14 cellular contexts compared by ENCODE assay signal in the genomic region with DNA sequence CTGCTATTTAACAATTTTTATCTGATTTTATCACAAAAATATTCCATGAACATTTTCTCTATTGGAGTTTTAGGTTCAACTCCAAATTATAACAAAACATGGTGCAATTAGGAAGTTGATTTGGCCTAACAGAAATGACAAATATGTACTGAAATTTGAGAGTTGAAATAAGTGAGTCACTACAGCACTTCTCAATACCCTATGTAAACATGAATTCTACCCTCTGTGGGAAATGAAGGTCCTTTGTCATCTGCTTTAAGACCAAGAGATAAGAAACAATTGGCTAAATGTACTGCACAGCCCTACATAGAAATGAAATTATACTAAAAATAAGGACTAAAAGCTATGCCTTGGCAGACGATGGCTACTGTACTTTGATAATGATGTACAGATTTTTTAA.
DNase-seq lines count a peak whose midpoint lies in the region; ATAC-seq, FAIRE-seq and TF ChIP-seq lines count a peak whose summit lies in the region.
"Had no signal": no experiment of that assay in that cellular context is flagged by ENCODE, and none has a peak within 500 bp of the region (broad histone marks: within the 10 kb centered on the region; RNA-seq: fewer than 3 reads in every experiment).

No MANE protein-coding gene starts in this region.

- no peak overlapping the region for H3K4me3 Mint-ChIP-seq in astrocyte (ENCODE audit: unreplicated experiment)
- no peak overlapping the region for H3K4me3 Mint-ChIP-seq in activated T-helper 1 cell treated with anti-CD3 and anti-CD28 coated beads, Interleukin-12 subunit alpha, Interleukin-12 subunit beta, Interleukin-2, Interleukin-4 antibody, amounts not matched to agents 30 ng/mL and 10 ng/mL and 1 ng/mL, durations not matched to agents 14 hours and 24 hours and 36 hours
- H3K4me3 Mint-ChIP-seq: activated naive CD8-positive, alpha-beta T cell treated with anti-CD3 and anti-CD28 coated beads, Interleukin-2, amount 50 U/mL, for 24 hours; CD4-positive, alpha-beta memory T cell; endodermal cell; neural progenitor cell had no signal

- ATAC-seq in IMR-90 (ENCODE audit: low read depth) (peak; percentile 60), GM18867 (IDR thresholded peaks at IDR 0.05; ENCODE audit: unreplicated experiment) (no peak)
- ATAC-seq: activated naive CD8-positive, alpha-beta T cell treated with anti-CD3 and anti-CD28 coated beads, Interleukin-2, amount 50 U/mL, for 24 hours had no signal

- CTCF ChIA-PET in IMR-90 (lab: Yijun Ruan, JAX) = interaction anchor here (0.7 to 1.8 kb wide), 4 partner anchors 17 to 505 kb away, joined by 3 to 6 read pairs (median 4); no protein-coding TSS in a partner anchor

- H4K20me1 ChIP-seq in IMR-90 (ENCODE audit: insufficient read depth, low read length) (no peaks in the 10 kb centered on the region), astrocyte (ENCODE audit: insufficient read depth, low read length) (no peaks in the 10 kb centered on the region)

- peak overlapping the region; percentile 29 to 34; a peak in 3 of 4 replicates for H4K8ac ChIP-seq in IMR-90 (ENCODE audit: low read depth in 2 of 2, low read length in 2 of 2)

- H3K27me3 ChIP-seq in IMR-90 (ENCODE audit: control insufficient read depth, insufficient read depth, low read length) = no peaks in the 10 kb centered on the region
- no peaks in the 10 kb centered on the region for H3K27me3 ChIP-seq in astrocyte (ENCODE audit: insufficient read depth, low read length)
- H3K27me3 ChIP-seq: neural progenitor cell had no signal

- no TSS peak for BruUV-seq in IMR-90 (replicated peaks; lab: Mats Ljungman, UMichigan)

- H2AK5ac ChIP-seq in IMR-90 (ENCODE audit: low read depth, low read length) = no peak overlapping the region

- no peak overlapping the region for H3K4me3 ChIP-seq in IMR-90 (ENCODE audit: insufficient read depth, low read depth, low read length)
- H3K4me3 ChIP-seq in astrocyte (ENCODE audit: insufficient read depth, low read depth, low read length) = peak overlapping the region; percentile 13
- H3K4me3 ChIP-seq: neural progenitor cell had no signal

- peak overlapping the region; percentile 33; the same call in 1 of the 2 replicates for H3K4ac ChIP-seq in IMR-90 (ENCODE audit: low read depth, low read length)

- peaks cover 2% of the 10 kb centered on the region for H3K36me3 Mint-ChIP-seq in astrocyte (ENCODE audit: low read depth, unreplicated experiment)
- no peaks in the 10 kb centered on the region for H3K36me3 Mint-ChIP-seq in activated T-helper 1 cell treated with anti-CD3 and anti-CD28 coated beads, Interleukin-12 subunit alpha, Interleukin-12 subunit beta, Interleukin-2, Interleukin-4 antibody, amounts not matched to agents 30 ng/mL and 10 ng/mL and 1 ng/mL, durations not matched to agents 14 hours and 24 hours and 36 hours (ENCODE audit: low read depth)
- H3K36me3 Mint-ChIP-seq: CD4-positive, alpha-beta memory T cell; neural progenitor cell had no signal

- H3K27ac ChIP-seq in IMR-90 (ENCODE audit: insufficient read depth, low read length) (peak overlapping the region; percentile 64; the same call in 1 of the 2 replicates), astrocyte (ENCODE audit: low read depth, low read length) (peak overlapping the region; percentile 56)
- H3K27ac ChIP-seq: neural progenitor cell had no signal

- no peaks in the 10 kb centered on the region for H3K9me3 ChIP-seq in IMR-90 (ENCODE audit: control insufficient read depth, insufficient read depth, low read length)
- H3K9me3 ChIP-seq in astrocyte (ENCODE audit: insufficient read depth, low read depth, low read length) = no peaks in the 10 kb centered on the region

- peaks cover 3% of the 10 kb centered on the region for H3K79me2 ChIP-seq in astrocyte (ENCODE audit: insufficient read depth, low read length)

- H3K36me3 ChIP-seq in IMR-90 (ENCODE audit: control insufficient read depth, insufficient read depth, low read length) (no peaks in the 10 kb centered on the region), astrocyte (ENCODE audit: insufficient read depth, low read length) (no peaks in the 10 kb centered on the region)
- H3K36me3 ChIP-seq: neural progenitor cell had no signal

- in situ Hi-C loops in IMR-90 (cut with MboI; ENCODE audit: low sequenced_read_pairs) = loop anchor here (25.0 kb wide), 1 partner anchor 506 kb away; no protein-coding TSS in a partner anchor

- no peak overlapping the region for H3K56ac ChIP-seq in IMR-90 (ENCODE audit: extremely low read depth, insufficient read depth, low read length)

- H3K4me2 ChIP-seq in IMR-90 (ENCODE audit: low read depth, low read length) (peak overlapping the region; percentile 74; the same call in 1 of the 2 replicates), astrocyte (ENCODE audit: low read length) (peak overlapping the region; percentile 61)
- H3K4me2 ChIP-seq: neural progenitor cell had no signal

- H2BK5ac ChIP-seq in IMR-90 (ENCODE audit: low read depth, low read length, poor library complexity, severe bottlenecking) = peak overlapping the region; percentile 89

- peaks cover 21 to 54% of the 10 kb centered on the region in 2 experiments for H3K79me1 ChIP-seq in IMR-90 (ENCODE audit: low read depth in 1 of 2, low read length in 2 of 2)

- no peak overlapping the region for H3K9ac ChIP-seq in IMR-90 (ENCODE audit: low read depth, low read length)
- H3K9ac ChIP-seq in astrocyte (ENCODE audit: low read length) = peak overlapping the region; percentile 36
- H3K9ac ChIP-seq: neural progenitor cell had no signal

- peaks cover 44% of the 10 kb centered on the region for H3K4me1 Mint-ChIP-seq in astrocyte (ENCODE audit: low read depth, unreplicated experiment)
- H3K4me1 Mint-ChIP-seq in activated T-helper 1 cell treated with anti-CD3 and anti-CD28 coated beads, Interleukin-12 subunit alpha, Interleukin-12 subunit beta, Interleukin-2, Interleukin-4 antibody, amounts not matched to agents 30 ng/mL and 10 ng/mL and 1 ng/mL, durations not matched to agents 14 hours and 24 hours and 36 hours (ENCODE audit: low read depth) = peaks cover 5% of the 10 kb centered on the region
- H3K4me1 Mint-ChIP-seq: activated naive CD8-positive, alpha-beta T cell treated with anti-CD3 and anti-CD28 coated beads, Interleukin-2, amount 50 U/mL, for 24 hours; CD4-positive, alpha-beta memory T cell had no signal

- peak overlapping the region; percentile 64 for H2BK120ac ChIP-seq in IMR-90 (ENCODE audit: low read depth, low read length)

- H2BK20ac ChIP-seq in IMR-90 (ENCODE audit: low read depth, low read length) = peak overlapping the region; percentile 79

- H3K18ac ChIP-seq in IMR-90 (ENCODE audit: low read depth, low read length) = peak overlapping the region; percentile 94; the same call in 1 of the 2 replicates

- TF ChIP-seq POLR2A in IMR-90 (IDR thresholded peaks at IDR 0.05; ENCODE audit: low read depth, low read length) = no peak

- WGBS in IMR-90 (ENCODE audit: extremely low coverage in 2 of 2, insufficient read length in 1 of 2), 2 experiments = no CpG with 5 or more reads among the region's 1 CpG

- no peak overlapping the region for H2BK15ac ChIP-seq in IMR-90 (ENCODE audit: low read depth, low read length)

- FAIRE-seq in astrocyte (lab: Jason Lieb, UNC) = no peak

- H4K91ac ChIP-seq in IMR-90 (ENCODE audit: insufficient read depth, low read depth, low read length) = peak overlapping the region; percentile 60; the same call in 1 of the 2 replicates

- H2AFZ ChIP-seq in IMR-90 (replicated peaks; ENCODE audit: low read length, poor library complexity) (no peak overlapping the region), astrocyte (ENCODE audit: low read depth, low read length) (no peak overlapping the region)
- H2AFZ ChIP-seq: neural progenitor cell had no signal

- no peak for TF ChIP-seq RAD21 in IMR-90 (IDR thresholded peaks at IDR 0.05; ENCODE audit: low read length)

- H3K9me3 Mint-ChIP-seq in astrocyte (ENCODE audit: unreplicated experiment) = no peaks in the 10 kb centered on the region
- no peaks in the 10 kb centered on the region for H3K9me3 Mint-ChIP-seq in activated T-helper 1 cell treated with anti-CD3 and anti-CD28 coated beads, Interleukin-12 subunit alpha, Interleukin-12 subunit beta, Interleukin-2, Interleukin-4 antibody, amounts not matched to agents 30 ng/mL and 10 ng/mL and 1 ng/mL, durations not matched to agents 14 hours and 24 hours and 36 hours
- H3K9me3 Mint-ChIP-seq: activated naive CD8-positive, alpha-beta T cell treated with anti-CD3 and anti-CD28 coated beads, Interleukin-2, amount 50 U/mL, for 24 hours; CD4-positive, alpha-beta memory T cell; endodermal cell; neural progenitor cell had no signal

- no peaks in the 10 kb centered on the region for H3K27me3 Mint-ChIP-seq in astrocyte (ENCODE audit: low read depth, unreplicated experiment)
- H3K27me3 Mint-ChIP-seq in activated T-helper 1 cell treated with anti-CD3 and anti-CD28 coated beads, Interleukin-12 subunit alpha, Interleukin-12 subunit beta, Interleukin-2, Interleukin-4 antibody, amounts not matched to agents 30 ng/mL and 10 ng/mL and 1 ng/mL, durations not matched to agents 14 hours and 24 hours and 36 hours (ENCODE audit: insufficient read depth) = peaks cover 14% of the 10 kb centered on the region

- H2AK9ac ChIP-seq in IMR-90 (replicated peaks; ENCODE audit: low read depth, low read length, poor library complexity) = no peak overlapping the region

- H3K23ac ChIP-seq in IMR-90 (ENCODE audit: low read depth, low read length) = peak overlapping the region; percentile 44; the same call in 1 of the 2 replicates

- TF ChIP-seq CTCF in IMR-90 (conservative IDR thresholded peaks at IDR 0.05; ENCODE audit: low read depth, low read length) (no peak), astrocyte (IDR thresholded peaks at IDR 0.05; ENCODE audit: insufficient read depth, low read depth, low read length) (no peak)

- H3K4me1 ChIP-seq in IMR-90 (ENCODE audit: control insufficient read depth, insufficient read depth, low read length) = peaks cover 25% of the 10 kb centered on the region
- peaks cover 29% of the 10 kb centered on the region for H3K4me1 ChIP-seq in astrocyte (ENCODE audit: insufficient read depth, low read length)

- intact Hi-C loops in IMR-90 (cut with micrococcal nuclease) (no loop called here), cardiac septum (cut with DNase I) (no loop called here)
- intact Hi-C loops in activated T-helper 1 cell treated with anti-CD3 and anti-CD28 coated beads, Interleukin-12 subunit alpha, Interleukin-12 subunit beta, Interleukin-2, Interleukin-4 antibody, amounts not matched to agents 30 ng/mL and 10 ng/mL and 1 ng/mL, durations not matched to agents 14 hours and 24 hours and 36 hours (cut with micrococcal nuclease) = no loop called here

- H3K27ac Mint-ChIP-seq in astrocyte (ENCODE audit: unreplicated experiment) = peak overlapping the region; percentile 45
- H3K27ac Mint-ChIP-seq in activated T-helper 1 cell treated with anti-CD3 and anti-CD28 coated beads, Interleukin-12 subunit alpha, Interleukin-12 subunit beta, Interleukin-2, Interleukin-4 antibody, amounts not matched to agents 30 ng/mL and 10 ng/mL and 1 ng/mL, durations not matched to agents 14 hours and 24 hours and 36 hours = no peak overlapping the region
- H3K27ac Mint-ChIP-seq: activated naive CD8-positive, alpha-beta T cell treated with anti-CD3 and anti-CD28 coated beads, Interleukin-2, amount 50 U/mL, for 24 hours; CD4-positive, alpha-beta memory T cell; endodermal cell; neural progenitor cell had no signal

- peak overlapping the region; percentile 70 for H3K14ac ChIP-seq in IMR-90 (replicated peaks; ENCODE audit: low read depth, low read length)

- dilution Hi-C loops in IMR-90 (cut with HindIII; ENCODE audit: low sequenced_read_pairs, unreplicated experiment) = no loop called here

- no peak overlapping the region; the same call in 1 of the 2 replicates for H4K5ac ChIP-seq in IMR-90 (ENCODE audit: low read depth, low read length)

- POLR2A ChIA-PET in IMR-90 (lab: Charles Lee; ENCODE audit: unreplicated experiment) = no interaction called here

- H3K9me1 ChIP-seq in IMR-90 (ENCODE audit: insufficient read depth, low read length) = peaks cover 11% of the 10 kb centered on the region

- DNase-seq in Daoy (ENCODE audit: low read depth) (peak; percentile 70), IMR-90 (peak; percentile 89), astrocyte (ENCODE audit: low read depth) (peak; percentile 89), kidney glomerular epithelial cell (lab: John Stamatoyannopoulos, UW) (peak; percentile 37), cardiac septum (ENCODE audit: low spot score) (no peak), NCI-H524 treated with DMSO at 0.1 percent for 48 hours (lab: John Stamatoyannopoulos, UW) (no peak)
- no peak for DNase-seq in activated T-helper 1 cell treated with anti-CD3 and anti-CD28 coated beads, Interleukin-12 subunit alpha, Interleukin-12 subunit beta, Interleukin-2, Interleukin-4 antibody, amounts not matched to agents 30 ng/mL and 10 ng/mL and 1 ng/mL, durations not matched to agents 14 hours and 24 hours and 36 hours (ENCODE audit: low spot score)
- DNase-seq: activated naive CD8-positive, alpha-beta T cell treated with anti-CD3 and anti-CD28 coated beads, Interleukin-2, amount 50 U/mL, for 24 hours; CD4-positive, alpha-beta memory T cell; endodermal cell; NCI-H2227 treated with DMSO at 0.1 percent for 48 hours; stimulated activated naive CD4-positive, alpha-beta T cell had no signal

Comparison
In these comparisons a context has a peak if more than half of its experiments do, and no peak if none do; other contexts are left out.
1. DNase-seq: peak in Daoy (single experiment), IMR-90 (single experiment), astrocyte (single experiment) and kidney glomerular epithelial cell (single experiment); none in cardiac septum (single experiment), NCI-H524 treated with DMSO at 0.1 percent for 48 hours (single experiment) and activated T-helper 1 cell treated with anti-CD3 and anti-CD28 coated beads, Interleukin-12 subunit alpha, Interleukin-12 subunit beta, Interleukin-2, Interleukin-4 antibody, amounts not matched to agents 30 ng/mL and 10 ng/mL and 1 ng/mL, durations not matched to agents 14 hours and 24 hours and 36 hours (single experiment).